ENCODE assay signal across 1 cellular context in the genomic region with DNA sequence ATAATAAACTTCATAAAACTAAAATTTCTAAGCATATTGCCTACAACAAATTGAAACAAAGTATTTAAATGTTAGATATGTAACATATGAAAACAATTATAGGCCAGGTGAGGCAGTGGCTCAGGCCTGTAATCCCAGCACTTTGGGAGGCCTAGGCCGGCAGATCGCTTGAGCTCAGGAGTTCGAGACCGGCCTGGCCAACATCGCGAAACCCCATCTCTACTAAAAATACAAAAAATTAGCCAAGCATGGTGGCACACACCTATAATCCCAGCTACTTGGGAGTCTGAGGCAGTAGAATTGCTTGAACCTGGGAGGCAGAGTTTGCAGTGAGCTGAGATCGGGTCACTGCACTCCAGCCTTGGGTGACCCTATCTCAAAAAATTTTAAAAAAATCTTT.
A peak's percentile ranks its signal among the peaks of the same experiment; 100 is the strongest.
TF ChIP-seq lines count a peak whose summit lies in the region.
"Not testable (repeated sequence)": the region's sequence is repeated elsewhere in the genome, so short reads cannot be mapped to it uniquely, and the experiment has no call there.

No MANE protein-coding gene starts in this region.

TF ChIP-seq in K562, 482 proteins besides CTCF, POLR2A, EP300 and RAD21:
- TF ChIP-seq KDM2B (CRISPR knock-in tag; IDR thresholded peaks at IDR 0.05), result 0 out of 2 replicates have a peak, but pooled peaks have one; percentile 33
- peak; percentile 25; the same call in 1 of the 2 replicates for TF ChIP-seq ZZZ3 (IDR thresholded peaks at IDR 0.05)
- TF ChIP-seq KAT7 (CRISPR knock-in tag; IDR thresholded peaks at IDR 0.05; ENCODE audit: borderline replicate concordance), result 0 out of 2 replicates have a peak, but pooled peaks have one; percentile 25
- TF ChIP-seq, protein P1, sequence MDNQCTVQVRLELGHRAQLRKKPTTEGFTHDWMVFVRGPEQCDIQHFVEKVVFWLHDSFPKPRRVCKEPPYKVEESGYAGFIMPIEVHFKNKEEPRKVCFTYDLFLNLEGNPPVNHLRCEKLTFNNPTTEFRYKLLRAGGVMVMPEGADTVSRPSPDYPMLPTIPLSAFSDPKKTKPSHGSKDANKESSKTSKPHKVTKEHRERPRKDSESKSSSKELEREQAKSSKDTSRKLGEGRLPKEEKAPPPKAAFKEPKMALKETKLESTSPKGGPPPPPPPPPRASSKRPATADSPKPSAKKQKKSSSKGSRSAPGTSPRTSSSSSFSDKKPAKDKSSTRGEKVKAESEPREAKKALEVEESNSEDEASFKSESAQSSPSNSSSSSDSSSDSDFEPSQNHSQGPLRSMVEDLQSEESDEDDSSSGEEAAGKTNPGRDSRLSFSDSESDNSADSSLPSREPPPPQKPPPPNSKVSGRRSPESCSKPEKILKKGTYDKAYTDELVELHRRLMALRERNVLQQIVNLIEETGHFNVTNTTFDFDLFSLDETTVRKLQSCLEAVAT (IDR thresholded peaks at IDR 0.05), result peak; percentile 19 to 86; a peak in 2 of 4 replicates
- peak; percentile 81 for TF ChIP-seq ZFX (CRISPR knock-in tag; IDR thresholded peaks at IDR 0.05)
- TF ChIP-seq DPF2 (IDR thresholded peaks at IDR 0.05), result 0 out of 2 replicates have a peak, but pooled peaks have one; percentile 12
- TF ChIP-seq, protein P2, sequence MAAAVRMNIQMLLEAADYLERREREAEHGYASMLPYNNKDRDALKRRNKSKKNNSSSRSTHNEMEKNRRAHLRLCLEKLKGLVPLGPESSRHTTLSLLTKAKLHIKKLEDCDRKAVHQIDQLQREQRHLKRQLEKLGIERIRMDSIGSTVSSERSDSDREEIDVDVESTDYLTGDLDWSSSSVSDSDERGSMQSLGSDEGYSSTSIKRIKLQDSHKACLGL (CRISPR knock-in tag; IDR thresholded peaks at IDR 0.05; ENCODE audit: borderline replicate concordance, poor library complexity, severe bottlenecking), result peak; percentile 12
- TF ChIP-seq NR2C2 (CRISPR knock-in tag; IDR thresholded peaks at IDR 0.05), result not testable (repeated sequence)
- TF ChIP-seq NR2C2 (tag; IDR thresholded peaks at IDR 0.05), result 0 out of 2 replicates have a peak, but pooled peaks have one; percentile 3
- TF ChIP-seq ZNF41 (CRISPR knock-in tag; conservative IDR thresholded peaks at IDR 0.05), result 0 out of 2 replicates have a peak, but pooled peaks have one; percentile 5
- TF ChIP-seq CC2D1A (IDR thresholded peaks at IDR 0.05), result peak; percentile 15; the same call in 1 of the 2 replicates
- peak; percentile 0 for TF ChIP-seq KDM5B (IDR thresholded peaks at IDR 0.05; ENCODE audit: insufficient replicate concordance, low read depth, low read length)
- 0 out of 2 replicates have a peak, but pooled peaks have one; percentile 24 for TF ChIP-seq ETV5 (CRISPR knock-in tag; IDR thresholded peaks at IDR 0.05; ENCODE audit: low read depth)
- 0 out of 2 replicates have a peak, but pooled peaks have one; percentile 6 for TF ChIP-seq KLF6 (CRISPR knock-in tag; IDR thresholded peaks at IDR 0.05; ENCODE audit: borderline replicate concordance)
- TF ChIP-seq HDGF (IDR thresholded peaks at IDR 0.05), result 0 out of 2 replicates have a peak, but pooled peaks have one; percentile 31
- 0 out of 2 replicates have a peak, but pooled peaks have one; percentile 42 for TF ChIP-seq ZFP1 (CRISPR knock-in tag; IDR thresholded peaks at IDR 0.05)
